Comparison of ENCODE assay signal across 8 cellular contexts in genomic region chr15:64379216-64379960, GRCh38. TPM values are rescaled to one million over a fixed set of nuclear protein-coding genes. Genes with fewer than 3 reads are reported as not detected.
DNase-seq lines count a peak whose midpoint lies in the region; TF ChIP-seq lines count a peak whose summit lies in the region.

No MANE protein-coding gene starts in this region.

- no peak for TF ChIP-seq POLR2A in tibial nerve (IDR thresholded peaks at IDR 0.05)

- H3K27me3 ChIP-seq in BE2C (no peaks in the 10 kb centered on the region), iPS-15b (ENCODE audit: control insufficient read depth, insufficient read depth, low read length) (peaks cover 3% of the 10 kb centered on the region), tibial nerve (no peaks in the 10 kb centered on the region)

- H3K9me3 ChIP-seq in BE2C (no peaks in the 10 kb centered on the region), HEK293 (ENCODE audit: control insufficient read depth, insufficient read depth, low read depth, low read length) (no peaks in the 10 kb centered on the region), SK-N-MC (ENCODE audit: low read depth, low read length) (no peaks in the 10 kb centered on the region), iPS-15b (ENCODE audit: control insufficient read depth, insufficient read depth, low read length) (no peaks in the 10 kb centered on the region), tibial nerve (no peaks in the 10 kb centered on the region)

- no peak for DNase-seq in BE2C
- DNase-seq in SK-N-MC (ENCODE audit: low read depth, low spot score): no peak
- no peak for DNase-seq in hepatic stellate cell (ENCODE audit: low spot score)
- DNase-seq in tibial nerve (ENCODE audit: low spot score in 2 of 2): no peak
- DNase-seq in GM19238 (ENCODE audit: insufficient read length, low spot score): no peak
- no peak for DNase-seq in NK-92 (lab: John Stamatoyannopoulos, UW; ENCODE audit: unreplicated experiment)

- H3K27ac ChIP-seq in HEK293 (ENCODE audit: extremely low read depth, low read depth, low read length): no peak overlapping the region
- H3K27ac ChIP-seq in SK-N-MC: no peak overlapping the region
- H3K27ac ChIP-seq in tibial nerve: no peak overlapping the region

- H3K36me3 ChIP-seq in BE2C (peaks cover 32% of the 10 kb centered on the region), HEK293 (ENCODE audit: control insufficient read depth in 2 of 2, insufficient read depth in 1 of 2, low read length in 2 of 2) (peaks cover 28 to 29% of the 10 kb centered on the region in 2 experiments), SK-N-MC (ENCODE audit: insufficient read depth, low read length) (peaks cover 39% of the 10 kb centered on the region), iPS-15b (ENCODE audit: control insufficient read depth, insufficient read depth, low read length) (peaks cover 9% of the 10 kb centered on the region), tibial nerve (no peaks in the 10 kb centered on the region)

- no peak for TF ChIP-seq EP300 in tibial nerve (IDR thresholded peaks at IDR 0.05)

- peak overlapping the region; percentile 71 for H3K9ac ChIP-seq in SK-N-MC (ENCODE audit: insufficient read length)
- H3K9ac ChIP-seq in iPS-15b (ENCODE audit: low read depth, low read length): no peak overlapping the region

- WGBS in tibial nerve, 2 donors: 62 to 64% methylated on average over 9 of the region's 9 CpGs

- CTCF ChIA-PET in HEK293 (lab: Yijun Ruan, JAX): interaction anchor here (0.6 kb wide), 1 partner anchor 161 kb away, joined by 3 read pairs; no protein-coding TSS in a partner anchor

- H3K4me3 ChIP-seq in BE2C (ENCODE audit: low read depth, low read length) (peak overlapping the region; percentile 86), HEK293 (ENCODE audit: low read depth, low read length) (peak overlapping the region; percentile 55), SK-N-MC (peak overlapping the region; percentile 100), iPS-15b (ENCODE audit: low read depth, low read length) (peak overlapping the region; percentile 5), tibial nerve (no peak overlapping the region)

- TF ChIP-seq CTCF in BE2C (IDR thresholded peaks at IDR 0.05; ENCODE audit: low read depth, low read length): no peak
- no peak for TF ChIP-seq CTCF in HEK293 (tag by site-specific recombination; IDR thresholded peaks at IDR 0.05)
- no peak for TF ChIP-seq CTCF in tibial nerve (IDR thresholded peaks at IDR 0.05)

- POLR2A ChIA-PET in HEK293 (lab: Yijun Ruan, JAX): interaction anchor here (0.6 to 1.6 kb wide), 4 partner anchors 9 to 299 kb away, joined by 3 to 13 read pairs (median 4); no protein-coding TSS in a partner anchor

- H3K4me1 ChIP-seq in BE2C (no peaks in the 10 kb centered on the region), HEK293 (ENCODE audit: control insufficient read depth, insufficient read depth, low read length) (no peaks in the 10 kb centered on the region), iPS-15b (ENCODE audit: control insufficient read depth, insufficient read depth, low read length) (no peaks in the 10 kb centered on the region), tibial nerve (peaks cover 0 to 13% (median 7%) of the 10 kb centered on the region in 4 donors)

TF ChIP-seq in HEK293, 187 proteins besides CTCF, POLR2A, EP300 and RAD21:
- TF ChIP-seq ZNF121 (tag by site-specific recombination; IDR thresholded peaks at IDR 0.05) (peak; percentile 80), EGR2 (tag by site-specific recombination; IDR thresholded peaks at IDR 0.05; ENCODE audit: low read depth) (peak; percentile 18; the same call in 1 of the 2 replicates), ZNF580 (tag by site-specific recombination; IDR thresholded peaks at IDR 0.05) (peak; percentile 45; the same call in 1 of the 2 replicates), ZNF544 (tag by site-specific recombination; IDR thresholded peaks at IDR 0.05) (no peak), BCL11A (tag by site-specific recombination; IDR thresholded peaks at IDR 0.05; ENCODE audit: low read depth) (no peak), ZNF140 (tag by site-specific recombination; IDR thresholded peaks at IDR 0.05) (no peak), ZIC2 (tag by site-specific recombination; IDR thresholded peaks at IDR 0.05) (no peak)
TF ChIP-seq in HEK293: peak in this region for 3.

RNA-seq across cellular contexts. Expression of gene PCLAF, which starts 1.9 kb away (rescaled TPM):
- polyA plus RNA-seq in BE2C (2012; ENCODE audit: insufficient read depth, insufficient read length, low read depth): 4.3 TPM
- 1 to 10 TPM in 1 of 4 donors, not detected in 3; 1.6 TPM for total RNA-seq in tibial nerve

RNA-seq across cellular contexts. Expression of gene TRIP4, which starts 8.2 kb away (rescaled TPM):
- polyA plus RNA-seq in BE2C (2012; ENCODE audit: insufficient read depth, insufficient read length, low read depth): 37.5 TPM
- 10 to 100 TPM; 13.0 to 23.7 (median 18.0) TPM for total RNA-seq in tibial nerve

RNA-seq across cellular contexts. Expression of gene CSNK1G1, which starts 23.4 kb away (rescaled TPM):
- polyA plus RNA-seq in BE2C (2012; ENCODE audit: insufficient read depth, insufficient read length, low read depth): 5.1 TPM
- 10 to 100 TPM; 20.5 to 25.8 (median 22.5) TPM for total RNA-seq in tibial nerve

Comparison
In these comparisons a context has a peak if more than half of its experiments do, and no peak if none do; other contexts are left out.
1. H3K4me3 ChIP-seq: peak in BE2C (single experiment), HEK293 (single experiment), SK-N-MC (single experiment) and iPS-15b (single experiment); none in tibial nerve (0 of 4).